ENCODE assay signal across 33 cellular contexts in genomic region chr4:105600256-105600655, GRCh38. TPM values are rescaled to one million over a fixed set of nuclear protein-coding genes. Genes with fewer than 3 reads are reported as not detected.
"Had no signal": no experiment of that assay in that cellular context is flagged by ENCODE, and none has a peak within 500 bp of the region (broad histone marks: within the 10 kb centered on the region; RNA-seq: fewer than 3 reads in every experiment).

No MANE protein-coding gene starts in this region.

- H3K27ac ChIP-seq: ovary, parathyroid adenoma, psoas muscle, right lobe of liver, sigmoid colon, stomach, thoracic aorta, thyroid gland, tibial nerve, upper lobe of right lung, uterus had no signal

- H3K27me3 Mint-ChIP-seq: progenitor cell of endocrine pancreas had no signal

- H3K27me3 ChIP-seq: ovary, right lobe of liver, sigmoid colon, stomach, thyroid gland, tibial nerve, upper lobe of right lung, uterus had no signal

- H3K4me1 ChIP-seq: parathyroid adenoma, psoas muscle, sigmoid colon, upper lobe of right lung, uterus had no signal

- H3K36me3 ChIP-seq: ovary, right lobe of liver, sigmoid colon, stomach, thoracic aorta, thyroid gland, tibial nerve, upper lobe of right lung, uterus had no signal

- H3K9ac ChIP-seq: parathyroid adenoma had no signal

- H3K79me2 ChIP-seq: parathyroid adenoma had no signal

- H3K36me3 Mint-ChIP-seq: naive thymus-derived CD8-positive, alpha-beta T cell; natural killer cell treated with Interleukin-12 subunit alpha and Interleukin-12 subunit beta and Interleukin-15 and Interleukin-18, amount 100 ng/mL, for 72 hours; stimulated activated effector memory CD8-positive, alpha-beta T cell treated with anti-CD3 and anti-CD28 coated beads, Interleukin-12 subunit alpha, Interleukin-12 subunit beta, amount 100 ng/mL, for 72 hours; stimulated activated naive B cell treated with anti-CD40 and anti-IgM and Interleukin-4, amounts not matched to agents 10 μg/mL and 1 μg/mL and 100 μg/mL, for 72 hours; type B pancreatic cell had no signal

- DNase-seq: naive thymus-derived CD8-positive, alpha-beta T cell; nephron progenitor cell; occipital lobe; ovary; posterior cingulate gyrus; psoas muscle; right cardiac atrium; right lobe of liver; sigmoid colon; small intestine; stimulated activated CD4-positive, alpha-beta T cell treated with anti-CD3 and anti-CD28 coated beads, Interleukin-15, amount 100 ng/mL, for 24 hours; stimulated activated CD4-positive, alpha-beta T cell treated with anti-CD3 and anti-CD28 coated beads, Interleukin-2, amount 100 ng/mL, for 24 hours; stimulated activated CD4-positive, alpha-beta T cell treated with anti-CD3 and anti-CD28 coated beads, Interleukin-2, amount 100 ng/mL, for 48 hours; stimulated activated CD4-positive, alpha-beta T cell treated with anti-CD3 and anti-CD28 coated beads, Interleukin-4, amount 100 ng/mL, for 24 hours; stimulated activated naive B cell treated with anti-CD40 and anti-IgM and Interleukin-4, amounts not matched to agents 10 μg/mL and 1 μg/mL and 100 μg/mL, for 72 hours; stimulated activated naive CD4-positive, alpha-beta T cell treated with Interleukin-2 at 50 U/mL for 16 hours; stomach; thyroid gland; upper lobe of right lung; uterus had no signal

- H3K27ac Mint-ChIP-seq: naive thymus-derived CD8-positive, alpha-beta T cell; natural killer cell treated with Interleukin-12 subunit alpha and Interleukin-12 subunit beta and Interleukin-15 and Interleukin-18, amount 100 ng/mL, for 72 hours; nephron progenitor cell; progenitor cell of endocrine pancreas; stimulated activated effector memory CD8-positive, alpha-beta T cell treated with anti-CD3 and anti-CD28 coated beads, Interleukin-12 subunit alpha, Interleukin-12 subunit beta, amount 100 ng/mL, for 72 hours; stimulated activated naive B cell treated with anti-CD40 and anti-IgM and Interleukin-4, amounts not matched to agents 10 μg/mL and 1 μg/mL and 100 μg/mL, for 72 hours; stimulated activated naive CD8-positive, alpha-beta T cell treated with anti-CD3 and anti-CD28 coated beads, Interleukin-15, Interleukin-2, amounts not matched to agents 100 ng/mL and 50 ng/mL, for 24 hours; type B pancreatic cell had no signal

- H3K4me3 ChIP-seq: ovary, psoas muscle, right lobe of liver, sigmoid colon, stomach, thoracic aorta, thyroid gland, tibial nerve, upper lobe of right lung, uterus had no signal

- ATAC-seq: naive thymus-derived CD8-positive, alpha-beta T cell; natural killer cell treated with Interleukin-12 subunit alpha and Interleukin-12 subunit beta and Interleukin-15 and Interleukin-18, amount 100 ng/mL, for 72 hours; psoas muscle; right cardiac atrium; right lobe of liver; upper lobe of right lung had no signal

- H3K9me3 ChIP-seq: ovary, psoas muscle, right lobe of liver, sigmoid colon, stomach, thoracic aorta, thyroid gland, tibial nerve, upper lobe of right lung, uterus had no signal

- H3K4me3 Mint-ChIP-seq: naive thymus-derived CD8-positive, alpha-beta T cell; natural killer cell treated with Interleukin-12 subunit alpha and Interleukin-12 subunit beta and Interleukin-15 and Interleukin-18, amount 100 ng/mL, for 72 hours; nephron progenitor cell; neural crest cell; stimulated activated effector memory CD8-positive, alpha-beta T cell treated with anti-CD3 and anti-CD28 coated beads, Interleukin-12 subunit alpha, Interleukin-12 subunit beta, amount 100 ng/mL, for 72 hours; stimulated activated naive B cell treated with anti-CD40 and anti-IgM and Interleukin-4, amounts not matched to agents 10 μg/mL and 1 μg/mL and 100 μg/mL, for 72 hours; stimulated activated naive CD8-positive, alpha-beta T cell treated with anti-CD3 and anti-CD28 coated beads, Interleukin-15, Interleukin-2, amounts not matched to agents 100 ng/mL and 50 ng/mL, for 24 hours; type B pancreatic cell had no signal

- H3K9me3 Mint-ChIP-seq: naive thymus-derived CD8-positive, alpha-beta T cell; natural killer cell treated with Interleukin-12 subunit alpha and Interleukin-12 subunit beta and Interleukin-15 and Interleukin-18, amount 100 ng/mL, for 72 hours; nephron progenitor cell; neural crest cell; stimulated activated effector memory CD8-positive, alpha-beta T cell treated with anti-CD3 and anti-CD28 coated beads, Interleukin-12 subunit alpha, Interleukin-12 subunit beta, amount 100 ng/mL, for 72 hours; stimulated activated naive B cell treated with anti-CD40 and anti-IgM and Interleukin-4, amounts not matched to agents 10 μg/mL and 1 μg/mL and 100 μg/mL, for 72 hours; stimulated activated naive CD8-positive, alpha-beta T cell treated with anti-CD3 and anti-CD28 coated beads, Interleukin-15, Interleukin-2, amounts not matched to agents 100 ng/mL and 50 ng/mL, for 24 hours; type B pancreatic cell had no signal

- H3K4me1 Mint-ChIP-seq: naive thymus-derived CD8-positive, alpha-beta T cell; nephron progenitor cell; neural crest cell; stimulated activated effector memory CD8-positive, alpha-beta T cell treated with anti-CD3 and anti-CD28 coated beads, Interleukin-12 subunit alpha, Interleukin-12 subunit beta, amount 100 ng/mL, for 72 hours; stimulated activated naive B cell treated with anti-CD40 and anti-IgM and Interleukin-4, amounts not matched to agents 10 μg/mL and 1 μg/mL and 100 μg/mL, for 72 hours had no signal

- H2AFZ ChIP-seq: parathyroid adenoma had no signal

RNA-seq across cellular contexts. Expression of gene ARHGEF38, which starts 47.8 kb away (rescaled TPM):
- total RNA-seq: naive thymus-derived CD8-positive, alpha-beta T cell; natural killer cell treated with Interleukin-12 subunit alpha and Interleukin-12 subunit beta and Interleukin-15 and Interleukin-18, amount 100 ng/mL, for 72 hours; neural crest cell; osteoblast; psoas muscle; right cardiac atrium; sigmoid colon; skeletal muscle tissue; subcutaneous adipose tissue; thoracic aorta; tibial nerve had no signal
- polyA plus RNA-seq: naive thymus-derived CD8-positive, alpha-beta T cell; ovary; psoas muscle; right cardiac atrium; urinary bladder had no signal
